Comparison of ENCODE assay signal across 11 cellular contexts in genomic region chr2:37653093-37653492, GRCh38. TPM values are rescaled to one million over a fixed set of nuclear protein-coding genes. Genes with fewer than 3 reads are reported as not detected.
DNase-seq lines count a peak whose midpoint lies in the region; ATAC-seq and TF ChIP-seq lines count a peak whose summit lies in the region.
"Had no signal": no experiment of that assay in that cellular context is flagged by ENCODE, and none has a peak within 500 bp of the region (broad histone marks: within the 10 kb centered on the region; RNA-seq: fewer than 3 reads in every experiment).

No MANE protein-coding gene starts in this region.

- no peaks in the 10 kb centered on the region for H3K27me3 Mint-ChIP-seq in Calu3 (ENCODE audit: unreplicated experiment)

- DNase-seq in DMS 273 (lab: John Stamatoyannopoulos, UW; ENCODE audit: unreplicated experiment): peak; percentile 10
- DNase-seq in DMS 273 treated with DMSO at 0.1 percent for 48 hours (lab: John Stamatoyannopoulos, UW): no peak
- DNase-seq in WERI-Rb-1: no peak
- no peak for DNase-seq in stimulated activated effector memory CD8-positive, alpha-beta T cell treated with anti-CD3 and anti-CD28 coated beads, Interleukin-12 subunit alpha, Interleukin-12 subunit beta, amount 100 ng/mL, for 72 hours (ENCODE audit: low spot score in 2 of 2)
- DNase-seq in Calu3: no peak
- DNase-seq in HuH-7 (ENCODE audit: low spot score): no peak
- DNase-seq: NCI-H1436; stimulated activated CD4-positive, alpha-beta T cell treated with anti-CD3 and anti-CD28 coated beads, Interleukin-2, amount 100 ng/mL, for 48 hours had no signal

- TF ChIP-seq CTCF in WERI-Rb-1 (IDR thresholded peaks at IDR 0.05; ENCODE audit: low read depth, low read length) (no peak), Calu3 (IDR thresholded peaks at IDR 0.05; ENCODE audit: unreplicated experiment) (no peak)

- BruUV-seq in Calu3 (replicated peaks; lab: Mats Ljungman, UMichigan): no TSS peak

- H3K27ac Mint-ChIP-seq in stimulated activated effector memory CD8-positive, alpha-beta T cell treated with anti-CD3 and anti-CD28 coated beads, Interleukin-12 subunit alpha, Interleukin-12 subunit beta, amount 100 ng/mL, for 72 hours: peak overlapping the region; percentile 94
- no peak overlapping the region for H3K27ac Mint-ChIP-seq in Calu3 (ENCODE audit: unreplicated experiment)

- H3K9me3 Mint-ChIP-seq in stimulated activated effector memory CD8-positive, alpha-beta T cell treated with anti-CD3 and anti-CD28 coated beads, Interleukin-12 subunit alpha, Interleukin-12 subunit beta, amount 100 ng/mL, for 72 hours: no peaks in the 10 kb centered on the region
- no peaks in the 10 kb centered on the region for H3K9me3 Mint-ChIP-seq in Calu3 (ENCODE audit: low read depth, unreplicated experiment)

- no peak for ATAC-seq in stimulated activated effector memory CD8-positive, alpha-beta T cell treated with anti-CD3 and anti-CD28 coated beads, Interleukin-12 subunit alpha, Interleukin-12 subunit beta, amount 100 ng/mL, for 72 hours
- ATAC-seq in GM18517 (IDR thresholded peaks at IDR 0.05; ENCODE audit: unreplicated experiment): no peak

- peaks cover 39% of the 10 kb centered on the region for H3K36me3 ChIP-seq in WERI-Rb-1

- intact Hi-C loops in Calu3 (cut with micrococcal nuclease; ENCODE audit: unreplicated experiment): no loop called here

- H3K36me3 Mint-ChIP-seq in stimulated activated effector memory CD8-positive, alpha-beta T cell treated with anti-CD3 and anti-CD28 coated beads, Interleukin-12 subunit alpha, Interleukin-12 subunit beta, amount 100 ng/mL, for 72 hours: peaks cover 62% of the 10 kb centered on the region
- no peaks in the 10 kb centered on the region for H3K36me3 Mint-ChIP-seq in Calu3 (ENCODE audit: insufficient read depth, unreplicated experiment)

- CTCF ChIA-PET in Calu3 (lab: Charles Lee): interaction anchor here (0.7 kb wide), 2 partner anchors 83 to 223 kb away, joined by 3 read pairs; no protein-coding TSS in a partner anchor

- no peaks in the 10 kb centered on the region for H3K9me3 ChIP-seq in WERI-Rb-1 (ENCODE audit: severe bottlenecking)

- H3K27ac ChIP-seq in WERI-Rb-1 (peak overlapping the region; percentile 50; the same call in 1 of the 2 replicates), layer of hippocampus (ENCODE audit: low read depth, low read length) (peak overlapping the region; percentile 30)
- H3K27ac ChIP-seq: 22Rv1 had no signal

- peak overlapping the region; percentile 73 for H3K4me3 Mint-ChIP-seq in stimulated activated effector memory CD8-positive, alpha-beta T cell treated with anti-CD3 and anti-CD28 coated beads, Interleukin-12 subunit alpha, Interleukin-12 subunit beta, amount 100 ng/mL, for 72 hours
- H3K4me3 Mint-ChIP-seq in Calu3 (ENCODE audit: low read depth, unreplicated experiment): no peak overlapping the region

- H3K4me1 Mint-ChIP-seq in stimulated activated effector memory CD8-positive, alpha-beta T cell treated with anti-CD3 and anti-CD28 coated beads, Interleukin-12 subunit alpha, Interleukin-12 subunit beta, amount 100 ng/mL, for 72 hours: peaks cover 100% of the 10 kb centered on the region
- peaks cover 44% of the 10 kb centered on the region for H3K4me1 Mint-ChIP-seq in Calu3 (ENCODE audit: low read depth, unreplicated experiment)

- H3K27me3 ChIP-seq in WERI-Rb-1 (ENCODE audit: insufficient read depth, low read depth, severe bottlenecking) (no peaks in the 10 kb centered on the region), layer of hippocampus (ENCODE audit: control insufficient read depth, insufficient read depth, low read length) (no peaks in the 10 kb centered on the region)

- no peak overlapping the region for H3K4me3 ChIP-seq in WERI-Rb-1 (ENCODE audit: low read depth, low read length)

RNA-seq across cellular contexts. Expression of gene CDC42EP3, which starts 18.3 kb away (rescaled TPM):
- 26.9 and 29.4 TPM in 2 replicates for total RNA-seq in Calu3 (2022)
